ENCODE assay signal across 8 cellular contexts in the genomic region with DNA sequence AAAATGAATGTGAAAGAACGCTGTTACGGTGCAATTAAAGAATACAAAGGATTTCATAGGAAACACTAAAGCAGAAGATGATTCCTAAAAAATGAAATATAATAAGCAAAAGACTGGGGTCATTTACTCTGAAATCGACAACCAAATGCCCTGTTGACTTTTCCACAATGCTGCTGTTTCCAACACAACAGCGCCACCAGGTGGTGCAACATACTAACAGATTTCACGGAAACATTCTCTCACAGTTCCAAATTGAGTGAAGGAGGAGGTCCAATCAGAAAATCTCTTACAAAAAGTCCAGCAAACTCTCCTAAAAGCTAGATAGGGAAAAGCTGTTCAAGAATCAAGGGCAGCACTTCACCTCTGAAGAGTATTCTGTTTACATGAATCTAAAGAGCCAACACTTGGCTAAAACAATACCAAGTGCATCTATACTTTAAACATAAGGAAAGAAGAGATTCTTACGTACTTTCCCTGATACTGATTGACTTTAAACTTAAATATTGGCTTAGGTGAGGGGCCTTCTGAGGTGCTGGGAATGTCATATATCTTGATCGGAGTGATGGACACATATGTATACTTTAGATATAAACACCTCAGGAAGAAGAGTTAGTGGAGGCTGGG. TPM values are rescaled to one million over a fixed set of nuclear protein-coding genes. Genes with fewer than 3 reads are reported as not detected.
DNase-seq lines count a peak whose midpoint lies in the region; ATAC-seq, FAIRE-seq and TF ChIP-seq lines count a peak whose summit lies in the region.

No MANE protein-coding gene starts in this region.

- peak overlapping the region; percentile 60 for H3K27ac Mint-ChIP-seq in activated CD4-positive, alpha-beta T cell treated with anti-CD3 and anti-CD28 coated beads, Interleukin-2, amount 10 ng/mL, durations not matched to agents 24 days and 14 days

- peak; percentile 89 for TF ChIP-seq CTCF in HepG2 (CRISPR knock-in tag; IDR thresholded peaks at IDR 0.05)

- CTCF ChIA-PET in HepG2 (lab: Yijun Ruan, JAX; ENCODE audit: low intra/inter-chr PET ratio, low total read pairs), result interaction anchor here (0.7 to 2.3 kb wide), 7 partner anchors 106 to 207 kb away, joined by 3 to 21 read pairs (median 4); no protein-coding TSS in a partner anchor

- no peak for TF ChIP-seq POLR2A in HepG2 (IDR thresholded peaks at IDR 0.05; ENCODE audit: insufficient read depth in 1 of 2, low read depth in 2 of 2, low read length in 2 of 2)

- no peak overlapping the region for H3K9ac ChIP-seq in HepG2 (ENCODE audit: insufficient read depth, low read depth, low read length)

- H3K4me3 ChIP-seq in HepG2 (replicated peaks in 1 of 3; ENCODE audit: insufficient read depth in 1 of 3, low read depth in 2 of 3, low read length in 3 of 3), result peak overlapping the region in 1 of 3 experiments; percentile 29; a peak in 2 of 6 replicates

- TF ChIP-seq EP300 in HepG2 (IDR thresholded peaks at IDR 0.05; ENCODE audit: low read depth in 2 of 2, low read length in 2 of 2), result peak in 1 of 2 experiments; percentile 31; a peak in 2 of 4 replicates
- no peak for TF ChIP-seq EP300 in HepG2 (CRISPR knock-in tag; IDR thresholded peaks at IDR 0.05; ENCODE audit: borderline replicate concordance)

- BruUV-seq in HepG2 (replicated peaks; lab: Mats Ljungman, UMichigan), result no TSS peak

- intact Hi-C loops in activated CD4-positive, alpha-beta T cell treated with anti-CD3 and anti-CD28 coated beads, Interleukin-2, amount 10 ng/mL, durations not matched to agents 24 days and 14 days (cut with micrococcal nuclease), result loop anchor here (1.0 to 5.0 kb wide), 3 partner anchors 41 to 471 kb away; no protein-coding TSS in a partner anchor
- intact Hi-C loops in HepG2 (cut with micrococcal nuclease; ENCODE audit: unreplicated experiment), result loop anchor here (1.0 to 5.0 kb wide), 5 partner anchors 69 to 203 kb away; no protein-coding TSS in a partner anchor

- H3K36me3 ChIP-seq in HepG2 (replicated peaks in 1 of 2; ENCODE audit: control insufficient read depth in 1 of 2, insufficient read depth in 2 of 2, low read length in 2 of 2), result peaks cover 0 to 13% of the 10 kb centered on the region in 2 experiments; a peak in 3 of 5 replicates

- 28% methylated on average over 7 of the region's 7 CpGs for WGBS in HepG2 (ENCODE audit: low lambda C conversion rate)

- peak; percentile 89 for DNase-seq in Ammon's horn (ENCODE audit: low spot score)
- peak; percentile 35 for DNase-seq in H4 (ENCODE audit: low spot score)
- peak; percentile 47 for DNase-seq in NCI-H510A treated with DMSO at 0.1 percent for 48 hours (lab: John Stamatoyannopoulos, UW)
- DNase-seq in activated CD4-positive, alpha-beta T cell treated with anti-CD3 and anti-CD28 coated beads, Interleukin-2, amount 10 ng/mL, durations not matched to agents 24 days and 14 days, result peak; percentile 91
- DNase-seq in dedifferentiated amniotic fluid mesenchymal stem cell (ENCODE audit: extremely low spot score), result peak; percentile 90
- peak; percentile 83 for DNase-seq in HepG2 (ENCODE audit: low spot score)
- DNase-seq in stimulated activated CD4-positive, alpha-beta T cell treated with anti-CD3 and anti-CD28 coated beads, Interleukin-4, amount 100 ng/mL, for 48 hours (ENCODE audit: low read depth in 2 of 2), result peak; percentile 62 to 66

- H3K9me3 Mint-ChIP-seq in activated CD4-positive, alpha-beta T cell treated with anti-CD3 and anti-CD28 coated beads, Interleukin-2, amount 10 ng/mL, durations not matched to agents 24 days and 14 days, result no peaks in the 10 kb centered on the region

- no peak overlapping the region for H2AFZ ChIP-seq in HepG2 (ENCODE audit: low read length)

- no peaks in the 10 kb centered on the region for H4K20me1 ChIP-seq in HepG2 (ENCODE audit: insufficient read depth, low read length)

- no peaks in the 10 kb centered on the region for H3K9me3 ChIP-seq in HepG2 (ENCODE audit: low read length)

- ATAC-seq in HepG2, result peak; percentile 87
- no peak for ATAC-seq in HG03571 (IDR thresholded peaks at IDR 0.05; ENCODE audit: unreplicated experiment)

- TF ChIP-seq RAD21 in HepG2 (CRISPR knock-in tag; IDR thresholded peaks at IDR 0.05), result peak; percentile 88

- no peaks in the 10 kb centered on the region for H3K27me3 Mint-ChIP-seq in activated CD4-positive, alpha-beta T cell treated with anti-CD3 and anti-CD28 coated beads, Interleukin-2, amount 10 ng/mL, durations not matched to agents 24 days and 14 days

- POLR2A ChIA-PET in HepG2 (lab: Yijun Ruan, JAX), result interaction anchor here (0.7 to 1.8 kb wide), 4 partner anchors 56 to 204 kb away, joined by 3 to 8 read pairs (median 6); no protein-coding TSS in a partner anchor

- H3K36me3 Mint-ChIP-seq in activated CD4-positive, alpha-beta T cell treated with anti-CD3 and anti-CD28 coated beads, Interleukin-2, amount 10 ng/mL, durations not matched to agents 24 days and 14 days (ENCODE audit: low read depth), result peaks cover 26% of the 10 kb centered on the region

- peak overlapping the region; percentile 58 for H3K4me2 ChIP-seq in HepG2 (ENCODE audit: low read depth, low read length)

- H3K4me1 ChIP-seq in HepG2 (ENCODE audit: insufficient read depth, low read length), result peaks cover 15% of the 10 kb centered on the region

- peak; percentile 97 for FAIRE-seq in HepG2 (lab: Jason Lieb, UNC)

- H3K4me3 Mint-ChIP-seq in activated CD4-positive, alpha-beta T cell treated with anti-CD3 and anti-CD28 coated beads, Interleukin-2, amount 10 ng/mL, durations not matched to agents 24 days and 14 days, result no peak overlapping the region

- no peaks in the 10 kb centered on the region for H3K27me3 ChIP-seq in HepG2 (ENCODE audit: control insufficient read depth in 1 of 2, insufficient read depth in 2 of 2, low read length in 2 of 2)

- peaks cover 6% of the 10 kb centered on the region for H3K4me1 Mint-ChIP-seq in activated CD4-positive, alpha-beta T cell treated with anti-CD3 and anti-CD28 coated beads, Interleukin-2, amount 10 ng/mL, durations not matched to agents 24 days and 14 days

- peak overlapping the region; percentile 60 for H3K27ac ChIP-seq in HepG2 (ENCODE audit: extremely low read length, insufficient read depth, low read length)

- in situ Hi-C loops in HepG2 (cut with HindIII; ENCODE audit: extremely low pct_ligation_motif_present, low pct_unique_long_range_greater_than_20kb), result loop anchor here (5.0 to 25.0 kb wide), 2 partner anchors 194 to 474 kb away; no protein-coding TSS in a partner anchor

- H3K79me2 ChIP-seq in HepG2 (ENCODE audit: insufficient read depth, low read length), result no peaks in the 10 kb centered on the region

TF ChIP-seq in HepG2, 621 proteins besides CTCF, POLR2A, EP300 and RAD21 (continues in another document):
- TF ChIP-seq FOXO1 (CRISPR knock-in tag; IDR thresholded peaks at IDR 0.05) (peak; percentile 45; the same call in 1 of the 2 replicates), NFYC (CRISPR knock-in tag; IDR thresholded peaks at IDR 0.05) (peak; percentile 73), SALL1 (CRISPR knock-in tag; IDR thresholded peaks at IDR 0.05) (peak; percentile 15; the same call in 1 of the 2 replicates), ASH2L (IDR thresholded peaks at IDR 0.05; ENCODE audit: insufficient read length, low read depth, low read length) (peak; percentile 2)

RNA-seq across cellular contexts. Expression of a gene that starts 55.9 kb away (rescaled TPM):
- 5.9 and 6.7 TPM in 2 replicates for total RNA-seq in H4 (2014; rRNA removed; shearing (Covaris generic))
- total RNA-seq in activated CD4-positive, alpha-beta T cell treated with anti-CD3 and anti-CD28 coated beads, Interleukin-2, amount 10 ng/mL, durations not matched to agents 24 days and 14 days, result 38.9 and 41.4 TPM in 2 replicates
- total RNA-seq in HepG2 (2016; rRNA removed; fragmentation: Illumina TruSeq; extraction: Trizol), result 14.5 and 21.8 TPM in 2 replicates
- 9.1 and 11.7 TPM in 2 replicates for total RNA-seq in HepG2 (2016; cell fraction: cytosol; rRNA removed; fragmentation: Illumina TruSeq; extraction: Trizol; ENCODE audit: low read depth)
- total RNA-seq in HepG2 (2016; cell fraction: insoluble cytoplasmic fraction; rRNA removed; fragmentation: Illumina TruSeq; extraction: Trizol), result 15.1 and 21.6 TPM in 2 replicates
- 6.1 and 6.9 TPM in 2 replicates for total RNA-seq in HepG2 (2016; cell fraction: membrane; rRNA removed; fragmentation: Illumina TruSeq; extraction: Trizol)
- 17.2 and 19.6 TPM in 2 replicates for total RNA-seq in HepG2 (2016; cell fraction: nucleus; rRNA removed; fragmentation: Illumina TruSeq; extraction: Trizol)
- 5.7 and 6.2 TPM in 2 replicates for polyA plus RNA-seq in HepG2 (2011; rRNA removed)
- 2.8 and 4.5 TPM in 2 replicates for polyA plus RNA-seq in HepG2 (2011; cell fraction: cytosol; rRNA removed)
- 3.2 and 4.2 TPM in 2 replicates for polyA plus RNA-seq in HepG2 (2011; cell fraction: nucleus; rRNA removed)
- polyA plus RNA-seq in HepG2 (2012), result 8.2 and 11.6 TPM in 2 replicates
- polyA plus RNA-seq in HepG2 (2016; cell fraction: cytosol; fragmentation: Illumina TruSeq; extraction: Trizol; ENCODE audit: low read depth), result 0.57 and 0.61 TPM in 2 replicates
- 15.8 and 18.5 TPM in 2 replicates for polyA plus RNA-seq in HepG2 (2016; cell fraction: insoluble cytoplasmic fraction; fragmentation: Illumina TruSeq; extraction: Trizol; ENCODE audit: low read depth)
- polyA plus RNA-seq in HepG2 (2016; cell fraction: membrane; fragmentation: Illumina TruSeq; extraction: Trizol; ENCODE audit: low read depth), result 1.3 and 1.7 TPM in 2 replicates
- 14.3 and 16.1 TPM in 2 replicates for polyA plus RNA-seq in HepG2 (2016; cell fraction: nucleus; fragmentation: Illumina TruSeq; extraction: Trizol; ENCODE audit: insufficient read depth, low read depth)
- polyA minus RNA-seq in HepG2 (2011; rRNA and poly(A)+ RNA removed; ENCODE audit: low replicate concordance), result 2.5 and 5.9 TPM in 2 replicates
- 5.9 and 6.1 TPM in 2 replicates for polyA minus RNA-seq in HepG2 (2011; cell fraction: cytosol; rRNA and poly(A)+ RNA removed)
- 18.9 and 21.9 TPM in 2 replicates for polyA minus RNA-seq in HepG2 (2011; cell fraction: nucleus; rRNA and poly(A)+ RNA removed)

Comparison
In these comparisons a context has a peak if more than half of its experiments do, and no peak if none do; other contexts are left out.
1. DNase-seq: peak in every context shown above with its lines; median percentile 91 in activated CD4-positive, alpha-beta T cell treated with anti-CD3 and anti-CD28 coated beads, Interleukin-2, amount 10 ng/mL, durations not matched to agents 24 days and 14 days; 90 in dedifferentiated amniotic fluid mesenchymal stem cell; 89 in Ammon's horn; 83 in HepG2; 64 in stimulated activated CD4-positive, alpha-beta T cell treated with anti-CD3 and anti-CD28 coated beads, Interleukin-4, amount 100 ng/mL, for 48 hours; 47 in NCI-H510A treated with DMSO at 0.1 percent for 48 hours; 35 in H4.